ENCODE assay signal across 24 cellular contexts in genomic region chr5:121105921-121106320, GRCh38.
"Had no signal": no experiment of that assay in that cellular context is flagged by ENCODE, and none has a peak within 500 bp of the region (broad histone marks: within the 10 kb centered on the region; RNA-seq: fewer than 3 reads in every experiment).

No MANE protein-coding gene starts in this region.

- H2AFZ ChIP-seq: neural progenitor cell, parathyroid adenoma had no signal

- H3K79me2 ChIP-seq: parathyroid adenoma had no signal

- DNase-seq: naive thymus-derived CD4-positive, alpha-beta T cell; natural killer cell; occipital lobe; ovary; posterior cingulate gyrus; psoas muscle; right cardiac atrium; right lobe of liver; sigmoid colon; small intestine; stimulated activated CD4-positive, alpha-beta T cell treated with anti-CD3 and anti-CD28 coated beads, Interleukin-1b, Interleukin-23, amount 100 ng/mL, for 48 hours; stimulated activated CD4-positive, alpha-beta T cell treated with anti-CD3 and anti-CD28 coated beads, Interleukin-4, amount 100 ng/mL, for 1 hour; stimulated activated CD4-positive, alpha-beta T cell treated with anti-CD3 and anti-CD28 coated beads, Interleukin-4, amount 100 ng/mL, for 4 hours; stimulated activated CD8-positive, alpha-beta memory T cell treated with anti-CD3 and anti-CD28 coated beads, Interleukin-4, amount 100 ng/mL, for 48 hours; stimulated activated naive B cell treated with anti-CD40 and anti-IgM and Interleukin-4, amounts not matched to agents 10 μg/mL and 1 μg/mL and 100 μg/mL, for 72 hours; stimulated activated naive CD4-positive, alpha-beta T cell treated with Interleukin-2 at 50 U/mL for 16 hours; stomach; thyroid gland; upper lobe of right lung had no signal

- H3K27ac ChIP-seq: neural progenitor cell, ovary, parathyroid adenoma, psoas muscle, right lobe of liver, sigmoid colon, stomach, thoracic aorta, thyroid gland, tibial nerve, upper lobe of right lung, vagina had no signal

- H3K4me1 ChIP-seq: neural progenitor cell, parathyroid adenoma, psoas muscle, right lobe of liver, sigmoid colon, stomach, thyroid gland, tibial nerve, upper lobe of right lung, vagina had no signal

- H3K27me3 ChIP-seq: neural progenitor cell, ovary, right lobe of liver, sigmoid colon, stomach, thyroid gland, tibial nerve, upper lobe of right lung, vagina had no signal

- H3K36me3 ChIP-seq: neural progenitor cell, ovary, right lobe of liver, sigmoid colon, stomach, thoracic aorta, thyroid gland, tibial nerve, upper lobe of right lung, vagina had no signal

- ATAC-seq: naive thymus-derived CD4-positive, alpha-beta T cell; natural killer cell; psoas muscle; right cardiac atrium had no signal

- H3K9me3 ChIP-seq: ovary, psoas muscle, right lobe of liver, sigmoid colon, thoracic aorta, thyroid gland, tibial nerve, upper lobe of right lung, vagina had no signal

- H3K9ac ChIP-seq: neural progenitor cell, parathyroid adenoma had no signal

- H3K4me2 ChIP-seq: neural progenitor cell had no signal

- H3K4me3 ChIP-seq: neural progenitor cell, ovary, psoas muscle, right lobe of liver, sigmoid colon, stomach, thoracic aorta, thyroid gland, tibial nerve, upper lobe of right lung, vagina had no signal
